In the genomic region with DNA sequence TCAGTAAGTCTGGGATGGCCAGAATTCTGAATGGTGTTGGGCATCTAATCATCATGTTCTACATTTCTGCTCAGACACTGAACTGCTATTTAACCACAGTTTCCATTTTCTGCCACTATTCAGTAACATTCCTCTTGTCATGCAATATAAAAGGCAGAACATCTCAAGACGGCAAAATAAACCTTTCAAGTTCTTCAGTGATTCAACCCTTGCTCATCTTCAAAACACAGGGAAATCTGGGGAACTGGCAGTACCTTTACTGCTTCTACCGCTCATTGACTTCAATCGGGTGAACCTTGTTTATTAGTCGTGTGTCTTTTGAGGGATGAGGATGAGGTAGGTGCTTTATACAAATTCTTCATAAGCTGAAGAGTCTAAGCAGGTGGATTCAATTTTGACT, we compare ENCODE assay signal across 18 cellular contexts.
"Had no signal": no experiment of that assay in that cellular context is flagged by ENCODE, and none has a peak within 500 bp of the region (broad histone marks: within the 10 kb centered on the region; RNA-seq: fewer than 3 reads in every experiment).

No MANE protein-coding gene starts in this region.

- H3K36me3 ChIP-seq: colonic mucosa, esophagus muscularis mucosa, lower lobe of right lung, ovary, thyroid gland had no signal

- H3K27ac ChIP-seq: body of pancreas, colonic mucosa, lower lobe of right lung, ovary had no signal

- H3K9me3 ChIP-seq: body of pancreas, colonic mucosa, esophagus muscularis mucosa, lower lobe of right lung, ovary, thyroid gland had no signal

- H3K9me3 Mint-ChIP-seq: immature natural killer cell had no signal

- H3K36me3 Mint-ChIP-seq: immature natural killer cell had no signal

- H3K4me3 ChIP-seq: body of pancreas, colonic mucosa, esophagus muscularis mucosa, lower lobe of right lung, ovary, thyroid gland had no signal

- H3K27ac Mint-ChIP-seq: activated B cell treated with CpG ODN at 0.5 μM for 24 hours, immature natural killer cell had no signal

- H3K4me1 ChIP-seq: lower lobe of right lung had no signal

- H3K4me3 Mint-ChIP-seq: activated B cell treated with CpG ODN at 0.5 μM for 24 hours, immature natural killer cell, mesothelial cell of epicardium had no signal

- H3K27me3 ChIP-seq: body of pancreas, colonic mucosa, esophagus muscularis mucosa, ovary, thyroid gland had no signal

- DNase-seq: activated B cell treated with CpG ODN at 0.5 μM for 24 hours; activated CD4-positive, alpha-beta T cell treated with anti-CD3 and anti-CD28 coated beads, Interleukin-2, amount 50 U/mL, for 48 hours; activated CD8-positive, alpha-beta memory T cell treated with anti-CD3 and anti-CD28 coated beads, Interleukin-2, amount 50 U/mL, for 4 hours; body of pancreas; central memory CD4-positive, alpha-beta T cell; colonic mucosa; immature natural killer cell; left cardiac atrium; lower lobe of right lung; ovary; SIG-M5; stimulated activated CD4-positive, alpha-beta T cell treated with anti-CD3 and anti-CD28 coated beads, Interleukin-12 subunit alpha, Interleukin-12 subunit beta, amount 100 ng/mL, for 4 hours; stimulated activated CD4-positive, alpha-beta T cell treated with anti-CD3 and anti-CD28 coated beads, Interleukin-2, amount 100 ng/mL, for 24 hours; T-helper 2 cell; thyroid gland had no signal

- ATAC-seq: body of pancreas, left cardiac atrium, lower lobe of right lung, sciatic nerve had no signal
